17 cellular contexts compared by ENCODE assay signal in genomic region chr14:50099335-50099734, GRCh38. TPM values are rescaled to one million over a fixed set of nuclear protein-coding genes. Genes with fewer than 3 reads are reported as not detected.
DNase-seq lines count a peak whose midpoint lies in the region; ATAC-seq and TF ChIP-seq lines count a peak whose summit lies in the region.
"Had no signal": no experiment of that assay in that cellular context is flagged by ENCODE, and none has a peak within 500 bp of the region (broad histone marks: within the 10 kb centered on the region; RNA-seq: fewer than 3 reads in every experiment).

No MANE protein-coding gene starts in this region.

- H3K27ac ChIP-seq in RWPE2 (ENCODE audit: poor library complexity, severe bottlenecking): no peak overlapping the region
- H3K27ac ChIP-seq: epithelial cell of prostate had no signal

- H3K9me3 ChIP-seq in RWPE2 (ENCODE audit: severe bottlenecking): no peaks in the 10 kb centered on the region

- peak overlapping the region in 1 of 2 donors; percentile 54 for H3K27ac Mint-ChIP-seq in stimulated activated naive CD8-positive, alpha-beta T cell treated with anti-CD3 and anti-CD28 coated beads, Interleukin-15, amount 100 ng/mL, for 72 hours

- no peak for DNase-seq in activated T-cell treated with anti-CD3 and anti-CD28 coated beads, Interleukin-2, amount 50 U/mL, for 4 hours
- no peak for DNase-seq in activated T-cell treated with anti-CD3 and anti-CD28 coated beads, Interleukin-2, amount 50 U/mL, for 48 hours
- DNase-seq in RWPE2 (ENCODE audit: low spot score) (no peak), NCI-H1694 (lab: John Stamatoyannopoulos, UW) (no peak)
- no peak for DNase-seq in stimulated activated naive CD8-positive, alpha-beta T cell treated with anti-CD3 and anti-CD28 coated beads, Interleukin-15, amount 100 ng/mL, for 72 hours
- DNase-seq: central memory CD4-positive, alpha-beta T cell; DMS79 treated with DMSO at 0.1 percent for 48 hours; hippocampal formation; NCI-H1092; NCI-H446 treated with DMSO at 0.1 percent for 48 hours; nucleus accumbens; SHP77; trophoblast cell had no signal

- H3K36me3 Mint-ChIP-seq in activated T-cell treated with anti-CD3 and anti-CD28 coated beads, Interleukin-2, amount 50 U/mL, for 4 hours (ENCODE audit: insufficient read depth): peaks cover 6% of the 10 kb centered on the region

- H3K4me3 Mint-ChIP-seq in activated T-cell treated with anti-CD3 and anti-CD28 coated beads, Interleukin-2, amount 50 U/mL, for 4 hours: no peak overlapping the region
- H3K4me3 Mint-ChIP-seq in stimulated activated naive CD8-positive, alpha-beta T cell treated with anti-CD3 and anti-CD28 coated beads, Interleukin-15, amount 100 ng/mL, for 72 hours: peak overlapping the region; percentile 27 to 58

- H3K9me3 Mint-ChIP-seq in activated T-cell treated with anti-CD3 and anti-CD28 coated beads, Interleukin-2, amount 50 U/mL, for 4 hours: no peaks in the 10 kb centered on the region
- H3K9me3 Mint-ChIP-seq in stimulated activated naive CD8-positive, alpha-beta T cell treated with anti-CD3 and anti-CD28 coated beads, Interleukin-15, amount 100 ng/mL, for 72 hours: no peaks in the 10 kb centered on the region

- H3K36me3 ChIP-seq in RWPE2 (ENCODE audit: low read depth): no peaks in the 10 kb centered on the region

- peak; percentile 42 to 44 for ATAC-seq in activated T-cell treated with anti-CD3 and anti-CD28 coated beads, Interleukin-2, amount 50 U/mL, for 4 hours
- ATAC-seq in RWPE2 (ENCODE audit: low read depth) (peak; percentile 94), esophagus mucosa (peak; percentile 76), GM21515 (IDR thresholded peaks at IDR 0.05; ENCODE audit: unreplicated experiment) (no peak), GM19023 (IDR thresholded peaks at IDR 0.05; ENCODE audit: unreplicated experiment) (no peak)
- ATAC-seq in stimulated activated naive CD8-positive, alpha-beta T cell treated with anti-CD3 and anti-CD28 coated beads, Interleukin-15, amount 100 ng/mL, for 72 hours: peak; percentile 79

- H3K27me3 ChIP-seq in RWPE2 (ENCODE audit: insufficient read depth, poor library complexity, severe bottlenecking): no peaks in the 10 kb centered on the region

- peaks cover 5% of the 10 kb centered on the region for H3K4me1 ChIP-seq in RWPE2 (ENCODE audit: insufficient read depth, poor library complexity, severe bottlenecking)

- H3K4me1 Mint-ChIP-seq in activated T-cell treated with anti-CD3 and anti-CD28 coated beads, Interleukin-2, amount 50 U/mL, for 4 hours (ENCODE audit: low read depth): peaks cover 74% of the 10 kb centered on the region
- H3K4me1 Mint-ChIP-seq in stimulated activated naive CD8-positive, alpha-beta T cell treated with anti-CD3 and anti-CD28 coated beads, Interleukin-15, amount 100 ng/mL, for 72 hours: peaks cover 69% of the 10 kb centered on the region

- no peak overlapping the region for H3K4me3 ChIP-seq in RWPE2 (ENCODE audit: severe bottlenecking)

- TF ChIP-seq CTCF in RWPE2 (IDR thresholded peaks at IDR 0.05; ENCODE audit: poor library complexity, severe bottlenecking): no peak

- no peaks in the 10 kb centered on the region for H3K27me3 Mint-ChIP-seq in activated T-cell treated with anti-CD3 and anti-CD28 coated beads, Interleukin-2, amount 50 U/mL, for 4 hours (ENCODE audit: low read depth)
- H3K27me3 Mint-ChIP-seq in stimulated activated naive CD8-positive, alpha-beta T cell treated with anti-CD3 and anti-CD28 coated beads, Interleukin-15, amount 100 ng/mL, for 72 hours: no peaks in the 10 kb centered on the region

RNA-seq across cellular contexts. Expression of gene VCPKMT, which starts 17.0 kb away (rescaled TPM):
- total RNA-seq in activated T-cell treated with anti-CD3 and anti-CD28 coated beads, Interleukin-2, amount 50 U/mL, for 4 hours: 10 to 100 TPM; 16.0 to 21.8 (median 19.4) TPM
- total RNA-seq in esophagus mucosa: 5.3 TPM

Comparison
In these comparisons a context has a peak if more than half of its experiments do, and no peak if none do; other contexts are left out.
1. ATAC-seq: peak in activated T-cell treated with anti-CD3 and anti-CD28 coated beads, Interleukin-2, amount 50 U/mL, for 4 hours (2 of 2), RWPE2 (single experiment), esophagus mucosa (single experiment) and stimulated activated naive CD8-positive, alpha-beta T cell treated with anti-CD3 and anti-CD28 coated beads, Interleukin-15, amount 100 ng/mL, for 72 hours (single experiment); none in GM21515 (single experiment) and GM19023 (single experiment).